8 cellular contexts compared by ENCODE assay signal in genomic region chr4:77862478-77863216, GRCh38. TPM values are rescaled to one million over a fixed set of nuclear protein-coding genes. Genes with fewer than 3 reads are reported as not detected.
DNase-seq lines count a peak whose midpoint lies in the region; ATAC-seq and TF ChIP-seq lines count a peak whose summit lies in the region.

TSS of gene MRPL1 (plus strand) at chr4:77862830. CDS start at chr4:77862849, 19 bp downstream.

- POLR2A ChIA-PET in naive thymus-derived CD4-positive, alpha-beta T cell (lab: Charles Lee) = interaction anchor here (0.6 to 14.2 kb wide), 26 partner anchors 9 to 1721 kb away, joined by 3 to 531 read pairs (median 4); partner anchors contain the start of gene CNOT6L

- no peaks in the 10 kb centered on the region for H4K20me1 ChIP-seq in DOHH2 (ENCODE audit: control insufficient read depth, insufficient read depth, low read depth, low read length)
- H4K20me1 ChIP-seq in GM23338 (replicated peaks; ENCODE audit: insufficient read depth) = peaks cover 6% of the 10 kb centered on the region; the same call in 1 of the 2 replicates

- H3K79me2 ChIP-seq in DOHH2 (ENCODE audit: control insufficient read depth, low read length) (peaks cover 47% of the 10 kb centered on the region), GM23338 (replicated peaks; ENCODE audit: insufficient read depth) (peaks cover 44% of the 10 kb centered on the region)

- H3K27me3 ChIP-seq in DOHH2 (ENCODE audit: control insufficient read depth, low read length) (no peaks in the 10 kb centered on the region), GM23338 (ENCODE audit: insufficient read depth) (no peaks in the 10 kb centered on the region)
- no peaks in the 10 kb centered on the region for H3K27me3 ChIP-seq in naive thymus-derived CD4-positive, alpha-beta T cell (ENCODE audit: control insufficient read depth in 2 of 2, insufficient read depth in 2 of 2, low read length in 2 of 2)

- DNase-seq in GM23338 (ENCODE audit: low spot score) (peak; percentile 98), LHCN-M2 (ENCODE audit: low read depth) (peak; percentile 95), RPMI8226 (peak; percentile 91), fibroblast of gingiva (ENCODE audit: low read depth) (peak; percentile 96)
- peak; percentile 72 to 76 for DNase-seq in activated T-helper 1 cell treated with anti-CD3 and anti-CD28 coated beads, Interleukin-2, amount 50 U/mL, for 16 hours (ENCODE audit: low read depth in 1 of 2, low spot score in 1 of 2)
- peak; percentile 68 to 95 (median 92) for DNase-seq in naive thymus-derived CD4-positive, alpha-beta T cell
- peak; percentile 86 for DNase-seq in stimulated activated naive B cell treated with anti-CD40 and anti-IgM and Interleukin-4, amounts not matched to agents 10 μg/mL and 1 μg/mL and 100 μg/mL, for 72 hours

- intact Hi-C loops in naive thymus-derived CD4-positive, alpha-beta T cell (cut with micrococcal nuclease) = loop anchor here (1.0 to 5.0 kb wide), 14 partner anchors 8 to 1714 kb away; partner anchors contain the start of genes CCNG2 (in 2 of the 2), NUP54 (in 2 of the 2), CCNI (in 1 of the 2) and PAQR3 (in 1 of the 2)

- peaks cover 17% of the 10 kb centered on the region for H3K36me3 Mint-ChIP-seq in GM23338 (ENCODE audit: low read depth)
- H3K36me3 Mint-ChIP-seq in naive thymus-derived CD4-positive, alpha-beta T cell = peaks cover 7 to 13% (median 9%) of the 10 kb centered on the region in 5 donors
- peaks cover 16 to 26% of the 10 kb centered on the region in 2 donors for H3K36me3 Mint-ChIP-seq in stimulated activated naive B cell treated with anti-CD40 and anti-IgM and Interleukin-4, amounts not matched to agents 10 μg/mL and 1 μg/mL and 100 μg/mL, for 72 hours

- H3K4me3 ChIP-seq in DOHH2 (ENCODE audit: low read length) (peak within 1 kb of the TSS; percentile 86), GM23338 (peak within 1 kb of the TSS; percentile 70)
- peak within 1 kb of the TSS; percentile 76 for H3K4me3 ChIP-seq in naive thymus-derived CD4-positive, alpha-beta T cell (ENCODE audit: low read length)

- CTCF ChIA-PET in naive thymus-derived CD4-positive, alpha-beta T cell (lab: Charles Lee) = interaction anchor here (0.7 to 4.2 kb wide), 7 partner anchors 9 to 49 kb away, joined by 4 to 29 read pairs (median 6); partner anchors contain the start of gene CNOT6L

- peaks cover 17% of the 10 kb centered on the region for H3K4me1 Mint-ChIP-seq in GM23338
- peaks cover 33 to 88% (median 71%) of the 10 kb centered on the region in 7 donors for H3K4me1 Mint-ChIP-seq in naive thymus-derived CD4-positive, alpha-beta T cell
- peaks cover 20 to 42% of the 10 kb centered on the region in 2 donors for H3K4me1 Mint-ChIP-seq in stimulated activated naive B cell treated with anti-CD40 and anti-IgM and Interleukin-4, amounts not matched to agents 10 μg/mL and 1 μg/mL and 100 μg/mL, for 72 hours

- no peaks in the 10 kb centered on the region for H3K9me3 ChIP-seq in DOHH2 (ENCODE audit: control insufficient read depth, insufficient read depth, low read length)
- H3K9me3 ChIP-seq in naive thymus-derived CD4-positive, alpha-beta T cell (ENCODE audit: control insufficient read depth in 2 of 3, low read length in 3 of 3) = no peaks in the 10 kb centered on the region

- H3K4me1 ChIP-seq in DOHH2 (ENCODE audit: control insufficient read depth, low read length) (peaks cover 23% of the 10 kb centered on the region), GM23338 (ENCODE audit: insufficient read depth) (0 out of 2 replicates have a peak, but pooled peaks cover 6% of the 10 kb centered on the region)
- H3K4me1 ChIP-seq in naive thymus-derived CD4-positive, alpha-beta T cell (ENCODE audit: control insufficient read depth in 2 of 2, insufficient read depth in 2 of 2, low read length in 2 of 2) = peaks cover 24 to 31% of the 10 kb centered on the region in 2 donors

- H2AFZ ChIP-seq in GM23338 = peak within 1 kb of the TSS; percentile 34; the same call in 1 of the 2 replicates

- no peaks in the 10 kb centered on the region; the same call in 2 of the 3 replicates for H3K9me3 Mint-ChIP-seq in GM23338
- H3K9me3 Mint-ChIP-seq in naive thymus-derived CD4-positive, alpha-beta T cell = peaks cover 0 to 10% (median 0%) of the 10 kb centered on the region in 11 donors
- H3K9me3 Mint-ChIP-seq in stimulated activated naive B cell treated with anti-CD40 and anti-IgM and Interleukin-4, amounts not matched to agents 10 μg/mL and 1 μg/mL and 100 μg/mL, for 72 hours = no peaks in the 10 kb centered on the region

- peak within 1 kb of the TSS; percentile 79 for H3K4me2 ChIP-seq in DOHH2 (ENCODE audit: low read length)
- peak within 1 kb of the TSS; percentile 77 for H3K4me2 ChIP-seq in GM23338

- peak within 1 kb of the TSS; percentile 87 for H3K27ac ChIP-seq in DOHH2 (ENCODE audit: low read depth, low read length)
- peak within 1 kb of the TSS; percentile 97 for H3K27ac ChIP-seq in GM23338 (ENCODE audit: low read depth)
- H3K27ac ChIP-seq in naive thymus-derived CD4-positive, alpha-beta T cell (ENCODE audit: low read depth, low read length) = peak within 1 kb of the TSS; percentile 99

- H3F3A ChIP-seq in DOHH2 (ENCODE audit: control insufficient read depth, insufficient read depth) (0 out of 2 replicates have a peak, but pooled peaks cover 2% of the 10 kb centered on the region), GM23338 (replicated peaks; ENCODE audit: low read depth) (no peaks in the 10 kb centered on the region)

- peak; percentile 42 for TF ChIP-seq CTCF in DOHH2 (IDR thresholded peaks at IDR 0.05; ENCODE audit: low read depth, low read length, poor library complexity, severe bottlenecking)
- TF ChIP-seq CTCF in GM23338 (conservative IDR thresholded peaks at IDR 0.05; ENCODE audit: low read depth in 2 of 2) = peak; percentile 18 to 51; a peak in 2 of 4 replicates

- peak within 1 kb of the TSS; percentile 93 for H3K4me3 Mint-ChIP-seq in GM23338
- H3K4me3 Mint-ChIP-seq in naive thymus-derived CD4-positive, alpha-beta T cell = peak within 1 kb of the TSS; percentile 92 to 99 (median 96)
- H3K4me3 Mint-ChIP-seq in stimulated activated naive B cell treated with anti-CD40 and anti-IgM and Interleukin-4, amounts not matched to agents 10 μg/mL and 1 μg/mL and 100 μg/mL, for 72 hours = peak within 1 kb of the TSS; percentile 88 to 92

- peaks cover 19% of the 10 kb centered on the region for H3K36me3 ChIP-seq in DOHH2 (ENCODE audit: control insufficient read depth, low read length)
- H3K36me3 ChIP-seq in GM23338 (ENCODE audit: insufficient read depth) = no peaks in the 10 kb centered on the region
- no peaks in the 10 kb centered on the region for H3K36me3 ChIP-seq in naive thymus-derived CD4-positive, alpha-beta T cell (ENCODE audit: control insufficient read depth in 2 of 3, insufficient read depth in 3 of 3, low read length in 3 of 3)

- no peaks in the 10 kb centered on the region for H3K9me2 ChIP-seq in DOHH2 (replicated peaks; ENCODE audit: control insufficient read depth, low read length)
- H3K9me2 ChIP-seq in GM23338 (ENCODE audit: insufficient read depth) = no peaks in the 10 kb centered on the region

- peaks cover 8% of the 10 kb centered on the region for H3K27me3 Mint-ChIP-seq in GM23338 (ENCODE audit: insufficient read depth, low read depth, poor library complexity)
- H3K27me3 Mint-ChIP-seq in naive thymus-derived CD4-positive, alpha-beta T cell = peaks cover 0 to 4% (median 0%) of the 10 kb centered on the region in 5 donors
- no peaks in the 10 kb centered on the region for H3K27me3 Mint-ChIP-seq in stimulated activated naive B cell treated with anti-CD40 and anti-IgM and Interleukin-4, amounts not matched to agents 10 μg/mL and 1 μg/mL and 100 μg/mL, for 72 hours

- ATAC-seq in GM23338 = peak; percentile 95
- peak; percentile 87 for ATAC-seq in naive thymus-derived CD4-positive, alpha-beta T cell
- peak; percentile 85 to 88 for ATAC-seq in stimulated activated naive B cell treated with anti-CD40 and anti-IgM and Interleukin-4, amounts not matched to agents 10 μg/mL and 1 μg/mL and 100 μg/mL, for 72 hours (replicated peaks)

- peak within 1 kb of the TSS; percentile 99 for H3K27ac Mint-ChIP-seq in GM23338
- H3K27ac Mint-ChIP-seq in naive thymus-derived CD4-positive, alpha-beta T cell = peak within 1 kb of the TSS; percentile 97 to 100 (median 99)
- peak within 1 kb of the TSS; percentile 95 for H3K27ac Mint-ChIP-seq in stimulated activated naive B cell treated with anti-CD40 and anti-IgM and Interleukin-4, amounts not matched to agents 10 μg/mL and 1 μg/mL and 100 μg/mL, for 72 hours

RNA-seq across cellular contexts. Expression of gene MRPL1, which starts in this region (rescaled TPM):
- total RNA-seq in GM23338 (2014; rRNA removed; shearing (Covaris generic)) = 29.2 and 64.4 TPM in 2 replicates
- 45.7 and 46.5 TPM in 2 replicates for polyA plus RNA-seq in GM23338 (2016; fragmentation: Nextera tagmentation; extraction: Ambion mirVana)
- 39.4 TPM in 2 replicates for total RNA-seq in LHCN-M2 (2014; rRNA removed)
- 20.6 TPM for polyA plus RNA-seq in LHCN-M2 (2012)
- 10 to 100 TPM; 13.0 to 37.9 (median 17.8) TPM for total RNA-seq in naive thymus-derived CD4-positive, alpha-beta T cell
- polyA plus RNA-seq in naive thymus-derived CD4-positive, alpha-beta T cell = 10 to 100 TPM; 29.1 to 36.2 TPM

Comparison
In these comparisons a context has a peak if more than half of its experiments do, and no peak if none do; other contexts are left out.
1. Peak in every context shown above with its lines: DNase-seq, ATAC-seq, H3K4me3 ChIP-seq and H3K27ac ChIP-seq.